Comparison of ENCODE assay signal across 2 cellular contexts in the genomic region with DNA sequence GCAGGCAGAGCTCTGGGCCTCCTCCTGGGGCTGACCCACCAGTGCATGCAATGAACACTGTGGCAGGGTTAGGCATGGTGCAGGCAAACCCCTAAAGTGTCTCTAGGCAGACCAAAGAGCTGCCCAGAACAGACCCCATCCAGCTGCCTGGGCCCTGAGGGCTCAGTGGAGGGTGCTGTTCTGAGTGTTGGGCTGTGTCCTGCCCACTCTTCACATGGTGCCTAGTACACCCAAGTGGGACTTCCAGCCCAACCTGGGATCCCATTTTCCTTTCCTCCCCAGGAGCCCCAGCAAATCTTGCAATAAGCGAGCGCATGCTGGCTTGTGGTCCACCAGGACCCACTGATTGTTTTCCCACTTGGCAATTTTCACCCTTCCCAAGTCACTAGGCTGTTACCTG.
TF ChIP-seq lines count a peak whose summit lies in the region.

No MANE protein-coding gene starts in this region.

TF ChIP-seq in liver, 16 proteins besides CTCF, POLR2A, EP300 and RAD21:
- TF ChIP-seq YY1 (IDR thresholded peaks at IDR 0.05) (no peak), HNF4G (IDR thresholded peaks at IDR 0.05) (no peak), SP1 (IDR thresholded peaks at IDR 0.05) (no peak), HNF4A (conservative IDR thresholded peaks at IDR 0.05) (no peak), GABPA (IDR thresholded peaks at IDR 0.05 in 1 of 2, conservative IDR thresholded peaks at IDR 0.05 in 1 of 2) (no peak), TAF1 (conservative IDR thresholded peaks at IDR 0.05) (no peak), EGR1 (IDR thresholded peaks at IDR 0.05; ENCODE audit: low read depth in 2 of 2) (no peak), FOXA2 (IDR thresholded peaks at IDR 0.05) (no peak), JUND (IDR thresholded peaks at IDR 0.05) (no peak), FOXA1 (IDR thresholded peaks at IDR 0.05) (no peak), NR2F2 (IDR thresholded peaks at IDR 0.05) (no peak)
- TF ChIP-seq, protein P1, sequence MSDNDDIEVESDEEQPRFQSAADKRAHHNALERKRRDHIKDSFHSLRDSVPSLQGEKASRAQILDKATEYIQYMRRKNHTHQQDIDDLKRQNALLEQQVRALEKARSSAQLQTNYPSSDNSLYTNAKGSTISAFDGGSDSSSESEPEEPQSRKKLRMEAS (IDR thresholded peaks at IDR 0.05), result no peak
- TF ChIP-seq, protein P2, sequence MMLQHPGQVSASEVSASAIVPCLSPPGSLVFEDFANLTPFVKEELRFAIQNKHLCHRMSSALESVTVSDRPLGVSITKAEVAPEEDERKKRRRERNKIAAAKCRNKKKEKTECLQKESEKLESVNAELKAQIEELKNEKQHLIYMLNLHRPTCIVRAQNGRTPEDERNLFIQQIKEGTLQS (IDR thresholded peaks at IDR 0.05), result no peak
- TF ChIP-seq, protein P3, sequence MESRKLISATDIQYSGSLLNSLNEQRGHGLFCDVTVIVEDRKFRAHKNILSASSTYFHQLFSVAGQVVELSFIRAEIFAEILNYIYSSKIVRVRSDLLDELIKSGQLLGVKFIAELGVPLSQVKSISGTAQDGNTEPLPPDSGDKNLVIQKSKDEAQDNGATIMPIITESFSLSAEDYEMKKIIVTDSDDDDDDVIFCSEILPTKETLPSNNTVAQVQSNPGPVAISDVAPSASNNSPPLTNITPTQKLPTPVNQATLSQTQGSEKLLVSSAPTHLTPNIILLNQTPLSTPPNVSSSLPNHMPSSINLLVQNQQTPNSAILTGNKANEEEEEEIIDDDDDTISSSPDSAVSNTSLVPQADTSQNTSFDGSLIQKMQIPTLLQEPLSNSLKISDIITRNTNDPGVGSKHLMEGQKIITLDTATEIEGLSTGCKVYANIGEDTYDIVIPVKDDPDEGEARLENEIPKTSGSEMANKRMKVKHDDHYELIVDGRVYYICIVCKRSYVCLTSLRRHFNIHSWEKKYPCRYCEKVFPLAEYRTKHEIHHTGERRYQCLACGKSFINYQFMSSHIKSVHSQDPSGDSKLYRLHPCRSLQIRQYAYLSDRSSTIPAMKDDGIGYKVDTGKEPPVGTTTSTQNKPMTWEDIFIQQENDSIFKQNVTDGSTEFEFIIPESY (IDR thresholded peaks at IDR 0.05), result no peak

TF ChIP-seq in HepG2, 621 proteins besides CTCF, POLR2A, EP300 and RAD21:
- TF ChIP-seq ZC3H13 (CRISPR knock-in tag; IDR thresholded peaks at IDR 0.05), result no peak
- TF ChIP-seq ZIK1 (CRISPR knock-in tag; IDR thresholded peaks at IDR 0.05; ENCODE audit: borderline replicate concordance, low read depth), result no peak
- TF ChIP-seq, protein P4, sequence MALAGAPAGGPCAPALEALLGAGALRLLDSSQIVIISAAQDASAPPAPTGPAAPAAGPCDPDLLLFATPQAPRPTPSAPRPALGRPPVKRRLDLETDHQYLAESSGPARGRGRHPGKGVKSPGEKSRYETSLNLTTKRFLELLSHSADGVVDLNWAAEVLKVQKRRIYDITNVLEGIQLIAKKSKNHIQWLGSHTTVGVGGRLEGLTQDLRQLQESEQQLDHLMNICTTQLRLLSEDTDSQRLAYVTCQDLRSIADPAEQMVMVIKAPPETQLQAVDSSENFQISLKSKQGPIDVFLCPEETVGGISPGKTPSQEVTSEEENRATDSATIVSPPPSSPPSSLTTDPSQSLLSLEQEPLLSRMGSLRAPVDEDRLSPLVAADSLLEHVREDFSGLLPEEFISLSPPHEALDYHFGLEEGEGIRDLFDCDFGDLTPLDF (CRISPR knock-in tag; IDR thresholded peaks at IDR 0.05), result no peak
- TF ChIP-seq MXI1 (IDR thresholded peaks at IDR 0.05; ENCODE audit: borderline replicate concordance, low read depth, low read length), result no peak
- TF ChIP-seq, protein P5, sequence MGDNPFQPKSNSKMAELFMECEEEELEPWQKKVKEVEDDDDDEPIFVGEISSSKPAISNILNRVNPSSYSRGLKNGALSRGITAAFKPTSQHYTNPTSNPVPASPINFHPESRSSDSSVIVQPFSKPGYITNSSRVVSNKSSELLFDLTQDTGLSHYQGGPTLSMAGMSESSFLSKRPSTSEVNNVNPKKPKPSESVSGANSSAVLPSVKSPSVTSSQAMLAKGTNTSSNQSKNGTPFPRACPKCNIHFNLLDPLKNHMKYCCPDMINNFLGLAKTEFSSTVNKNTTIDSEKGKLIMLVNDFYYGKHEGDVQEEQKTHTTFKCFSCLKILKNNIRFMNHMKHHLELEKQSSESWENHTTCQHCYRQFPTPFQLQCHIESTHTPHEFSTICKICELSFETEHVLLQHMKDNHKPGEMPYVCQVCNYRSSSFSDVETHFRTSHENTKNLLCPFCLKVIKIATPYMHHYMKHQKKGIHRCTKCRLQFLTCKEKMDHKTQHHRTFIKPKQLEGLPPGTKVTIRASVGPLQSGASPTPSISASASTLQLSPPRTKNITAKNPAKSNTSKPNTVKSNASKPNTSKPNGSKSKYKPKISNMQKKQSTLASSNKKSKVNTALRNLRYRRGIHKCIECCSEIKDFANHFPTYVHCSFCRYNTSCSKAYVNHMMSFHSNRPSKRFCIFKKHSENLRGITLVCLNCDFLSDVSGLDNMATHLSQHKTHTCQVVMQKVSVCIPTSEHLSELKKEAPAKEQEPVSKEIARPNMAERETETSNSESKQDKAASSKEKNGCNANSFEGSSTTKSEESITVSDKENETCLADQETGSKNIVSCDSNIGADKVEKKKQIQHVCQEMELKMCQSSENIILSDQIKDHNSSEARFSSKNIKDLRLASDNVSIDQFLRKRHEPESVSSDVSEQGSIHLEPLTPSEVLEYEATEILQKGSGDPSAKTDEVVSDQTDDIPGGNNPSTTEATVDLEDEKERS (CRISPR knock-in tag; IDR thresholded peaks at IDR 0.05), result no peak
- no peak for TF ChIP-seq ZSCAN9 (CRISPR knock-in tag; IDR thresholded peaks at IDR 0.05; ENCODE audit: borderline replicate concordance)
- TF ChIP-seq KLF13 (CRISPR knock-in tag; IDR thresholded peaks at IDR 0.05), result no peak
- TF ChIP-seq FOXP1 (IDR thresholded peaks at IDR 0.05), result no peak
- no peak for TF ChIP-seq FOXP1 (CRISPR knock-in tag; IDR thresholded peaks at IDR 0.05)
- no peak for TF ChIP-seq TMF1 (CRISPR knock-in tag; IDR thresholded peaks at IDR 0.05; ENCODE audit: low read depth)
- TF ChIP-seq AKAP8 (CRISPR knock-in tag; IDR thresholded peaks at IDR 0.05), result no peak
- no peak for TF ChIP-seq REL (CRISPR knock-in tag; conservative IDR thresholded peaks at IDR 0.05)
- TF ChIP-seq SRY (CRISPR knock-in tag; IDR thresholded peaks at IDR 0.05), result no peak
